Comparison of ENCODE assay signal across 12 cellular contexts in genomic region chr3:108062051-108062450, GRCh38. TPM values are rescaled to one million over a fixed set of nuclear protein-coding genes. Genes with fewer than 3 reads are reported as not detected.
DNase-seq lines count a peak whose midpoint lies in the region; ATAC-seq and TF ChIP-seq lines count a peak whose summit lies in the region.
"Had no signal": no experiment of that assay in that cellular context is flagged by ENCODE, and none has a peak within 500 bp of the region (broad histone marks: within the 10 kb centered on the region; RNA-seq: fewer than 3 reads in every experiment).

No MANE protein-coding gene starts in this region.

- H3K27me3 ChIP-seq in right cardiac atrium (ENCODE audit: control insufficient read depth, insufficient read depth) (no peaks in the 10 kb centered on the region), upper lobe of right lung (no peaks in the 10 kb centered on the region), brain microvascular endothelial cell (replicated peaks) (no peaks in the 10 kb centered on the region), psoas muscle (ENCODE audit: insufficient read depth in 3 of 3, low read length in 2 of 3) (no peaks in the 10 kb centered on the region)

- H3K4me1 ChIP-seq in right cardiac atrium (ENCODE audit: control insufficient read depth, insufficient read depth, low read length) (peaks cover 1% of the 10 kb centered on the region), upper lobe of right lung (no peaks in the 10 kb centered on the region), psoas muscle (no peaks in the 10 kb centered on the region)
- H3K4me1 ChIP-seq: prostate gland had no signal

- no peaks in the 10 kb centered on the region for H3K9me3 ChIP-seq in right cardiac atrium (ENCODE audit: control insufficient read depth, low read length)
- H3K9me3 ChIP-seq in upper lobe of right lung, result no peaks in the 10 kb centered on the region
- H3K9me3 ChIP-seq in psoas muscle, result no peaks in the 10 kb centered on the region
- H3K9me3 ChIP-seq: prostate gland had no signal

- intact Hi-C loops in right cardiac atrium (cut with DNase I) (no loop called here), Right ventricle myocardium inferior (cut with DNase I) (no loop called here), upper lobe of right lung (cut with DNase I) (no loop called here), psoas muscle (cut with DNase I) (no loop called here)

- DNase-seq in right cardiac atrium (no peak), Right ventricle myocardium inferior (ENCODE audit: missing footprints) (no peak), SKM-1 (lab: John Stamatoyannopoulos, UW; ENCODE audit: unreplicated experiment) (peak; percentile 65), upper lobe of right lung (no peak), brain microvascular endothelial cell (no peak), psoas muscle (no peak)
- DNase-seq: activated T-cell treated with anti-CD3 and anti-CD28 coated beads for 4 hours, IMR-90 had no signal

- in situ Hi-C loops in brain microvascular endothelial cell (cut with HindIII; ENCODE audit: low pct_ligation_motif_present, low sequenced_read_pairs), result no loop called here

- 83% methylated on average over 1 of the region's 1 CpG for WGBS in right cardiac atrium
- 91 to 94% (median 92%) methylated on average over 1 of the region's 1 CpG for WGBS in psoas muscle, 3 donors

- ATAC-seq in right cardiac atrium (peak; percentile 38 to 48), Right ventricle myocardium inferior (no peak), HG02885 (IDR thresholded peaks at IDR 0.05; ENCODE audit: poor library complexity, unreplicated experiment) (peak; percentile 91), upper lobe of right lung (peak; percentile 85), psoas muscle (no peak), GM19324 (IDR thresholded peaks at IDR 0.05; ENCODE audit: low FRiP score, unreplicated experiment) (no peak)
- ATAC-seq: HCT116 had no signal

- TF ChIP-seq CTCF in upper lobe of right lung (IDR thresholded peaks at IDR 0.05), result no peak
- no peak for TF ChIP-seq CTCF in brain microvascular endothelial cell (IDR thresholded peaks at IDR 0.05; ENCODE audit: low read depth, low read length, missing control alignments)
- TF ChIP-seq CTCF in psoas muscle (IDR thresholded peaks at IDR 0.05), result no peak

- H3K36me3 ChIP-seq in upper lobe of right lung (peaks cover 46% of the 10 kb centered on the region), brain microvascular endothelial cell (replicated peaks) (no peaks in the 10 kb centered on the region), psoas muscle (ENCODE audit: insufficient read depth in 1 of 2, low read depth in 1 of 2) (peaks cover 11 to 45% of the 10 kb centered on the region in 2 donors)
- H3K36me3 ChIP-seq: prostate gland had no signal

- H3K4me3 ChIP-seq in right cardiac atrium (ENCODE audit: low read length) (no peak overlapping the region), upper lobe of right lung (no peak overlapping the region), brain microvascular endothelial cell (ENCODE audit: low read depth, low read length) (no peak overlapping the region), psoas muscle (no peak overlapping the region)
- H3K4me3 ChIP-seq: prostate gland had no signal

- H3K27ac ChIP-seq in right cardiac atrium (ENCODE audit: low read length), result no peak overlapping the region
- H3K27ac ChIP-seq in upper lobe of right lung, result no peak overlapping the region
- no peak overlapping the region for H3K27ac ChIP-seq in brain microvascular endothelial cell
- no peak overlapping the region for H3K27ac ChIP-seq in psoas muscle
- H3K27ac ChIP-seq: prostate gland had no signal

RNA-seq across cellular contexts. Expression of gene CD47, which starts 28.8 kb away (rescaled TPM):
- total RNA-seq in right cardiac atrium (10 to 100 TPM; 53.5 to 96.6 (median 72.1) TPM), Right ventricle myocardium inferior (44.2 TPM), upper lobe of right lung (228 TPM), psoas muscle (10 to 100 TPM; 12.9 to 26.5 (median 17.5) TPM)
- polyA plus RNA-seq in right cardiac atrium (42.6 TPM), psoas muscle (10 to 100 TPM; 12.2 to 53.1 (median 14.7) TPM)

Comparison
In these comparisons a context has a peak if more than half of its experiments do, and no peak if none do; other contexts are left out.
1. ATAC-seq: peak in right cardiac atrium (2 of 2), HG02885 (single experiment) and upper lobe of right lung (single experiment); none in Right ventricle myocardium inferior (single experiment), psoas muscle (0 of 4) and GM19324 (single experiment).